Comparison of ENCODE assay signal across 10 cellular contexts in genomic region chr18:63192171-63192884, GRCh38.
A peak's percentile ranks its signal among the peaks of the same experiment; 100 is the strongest.
DNase-seq lines count a peak whose midpoint lies in the region; ATAC-seq and TF ChIP-seq lines count a peak whose summit lies in the region.
"Had no signal": no experiment of that assay in that cellular context is flagged by ENCODE, and none has a peak within 500 bp of the region (broad histone marks: within the 10 kb centered on the region; RNA-seq: fewer than 3 reads in every experiment).

No MANE protein-coding gene starts in this region.

- POLR2A ChIA-PET in A673 (lab: Charles Lee; ENCODE audit: low non-redundant PET): no interaction called here

- H3K36me3 ChIP-seq in KMS-11 (ENCODE audit: insufficient read depth) (no peaks in the 10 kb centered on the region), A673 (ENCODE audit: insufficient read depth, low read length, poor library complexity, severe bottlenecking) (no peaks in the 10 kb centered on the region)

- H3K4me1 ChIP-seq in KMS-11 (ENCODE audit: low read depth, poor library complexity, severe bottlenecking): peaks cover 76% of the 10 kb centered on the region
- peaks cover 6% of the 10 kb centered on the region for H3K4me1 ChIP-seq in right cardiac atrium (ENCODE audit: control insufficient read depth, insufficient read depth, low read length)
- H3K4me1 ChIP-seq in A673 (ENCODE audit: insufficient read depth, low read length, poor library complexity, severe bottlenecking): peaks cover 20% of the 10 kb centered on the region

- CTCF ChIA-PET in A673 (lab: Charles Lee): no interaction called here

- intact Hi-C loops in right cardiac atrium (cut with DNase I) (no loop called here), A673 (cut with micrococcal nuclease; ENCODE audit: unreplicated experiment) (no loop called here)

- WGBS in right cardiac atrium: 94% methylated on average over 6 of the region's 6 CpGs

- no TSS peak for BruUV-seq in A673 (replicated peaks; lab: Mats Ljungman, UMichigan)

- H3K79me2 ChIP-seq in KMS-11 (ENCODE audit: insufficient read depth, low read depth): peaks cover 40% of the 10 kb centered on the region

- H3K4me3 ChIP-seq in KMS-11 (IDR thresholded peaks at IDR 0.05; ENCODE audit: insufficient read depth, low read depth, low read length) (no peak overlapping the region), right cardiac atrium (ENCODE audit: low read length) (no peak overlapping the region), A673 (ENCODE audit: low read depth, low read length, poor library complexity, severe bottlenecking) (no peak overlapping the region)

- peak overlapping the region; percentile 19; the same call in 1 of the 2 replicates for H2AFZ ChIP-seq in KMS-11 (ENCODE audit: low read depth)

- H3K4me2 ChIP-seq in KMS-11: peak overlapping the region; percentile 91

- H3K27ac ChIP-seq in KMS-11: peak overlapping the region; percentile 86
- peak overlapping the region; percentile 91 for H3K27ac ChIP-seq in right cardiac atrium (ENCODE audit: low read length)
- H3K27ac ChIP-seq in A673 (ENCODE audit: low read depth, low read length, poor library complexity, severe bottlenecking): no peak overlapping the region

- H3K9me3 ChIP-seq in right cardiac atrium (ENCODE audit: control insufficient read depth, low read length) (no peaks in the 10 kb centered on the region), A673 (ENCODE audit: low read depth, low read length, poor library complexity, severe bottlenecking) (no peaks in the 10 kb centered on the region)

- no peaks in the 10 kb centered on the region for H4K20me1 ChIP-seq in KMS-11 (ENCODE audit: insufficient read depth)

- peak overlapping the region; percentile 60 for H3K9ac ChIP-seq in KMS-11

- H3K27me3 ChIP-seq in KMS-11 (ENCODE audit: insufficient read depth, low read depth): no peaks in the 10 kb centered on the region
- no peaks in the 10 kb centered on the region for H3K27me3 ChIP-seq in right cardiac atrium (ENCODE audit: control insufficient read depth, insufficient read depth)
- H3K27me3 ChIP-seq in A673 (replicated peaks; ENCODE audit: insufficient read depth, low read depth, low read length, poor library complexity): no peaks in the 10 kb centered on the region

- DNase-seq in right cardiac atrium: no peak
- no peak for DNase-seq in globus pallidus (ENCODE audit: low spot score)
- no peak for DNase-seq in DMS114 treated with DMSO at 0.1 percent for 48 hours (lab: John Stamatoyannopoulos, UW; ENCODE audit: unreplicated experiment)
- no peak for DNase-seq in T-helper 2 cell
- DNase-seq in A673 (ENCODE audit: low spot score): no peak
- DNase-seq: mammary epithelial cell; stimulated activated CD4-positive, alpha-beta T cell treated with anti-CD3 and anti-CD28 coated beads, Interleukin-4, amount 100 ng/mL, for 4 hours had no signal

- ATAC-seq in GM18520 (IDR thresholded peaks at IDR 0.05; ENCODE audit: unreplicated experiment): peak; percentile 12
- peak; percentile 46 for ATAC-seq in GM21717 (IDR thresholded peaks at IDR 0.05; ENCODE audit: unreplicated experiment)
- peak in 1 of 2 donors; percentile 23 for ATAC-seq in right cardiac atrium

- TF ChIP-seq CTCF in KMS-11 (conservative IDR thresholded peaks at IDR 0.05; ENCODE audit: low read depth, low read length): no peak
- TF ChIP-seq CTCF in A673 (conservative IDR thresholded peaks at IDR 0.05; ENCODE audit: low read depth, low read length): no peak
